ENCODE assay signal across 7 cellular contexts in genomic region chr17:18361837-18362380, GRCh38. TPM values are rescaled to one million over a fixed set of nuclear protein-coding genes. Genes with fewer than 3 reads are reported as not detected.
DNase-seq lines count a peak whose midpoint lies in the region; ATAC-seq and TF ChIP-seq lines count a peak whose summit lies in the region.

No MANE protein-coding gene starts in this region.

- RAD21 ChIA-PET in HCT116 (lab: Charles Lee; ENCODE audit: low non-redundant PET in 1 of 2, low total read pairs in 2 of 2, uncharacterized antibody in 2 of 2, unreplicated experiment in 2 of 2): no interaction called here

- TF ChIP-seq POLR2A in HCT116 (IDR thresholded peaks at IDR 0.05; ENCODE audit: borderline replicate concordance, extremely low read depth, insufficient read depth, insufficient read length): no peak

- TF ChIP-seq CTCF in HCT116 (IDR thresholded peaks at IDR 0.05 in 2 of 3, conservative IDR thresholded peaks at IDR 0.05 in 1 of 3; ENCODE audit: borderline replicate concordance in 1 of 3, insufficient read depth in 1 of 3, low read depth in 2 of 3, low read length in 2 of 3): no peak
- TF ChIP-seq CTCF in VCaP (conservative IDR thresholded peaks at IDR 0.05): no peak

- H3K36me3 Mint-ChIP-seq in stimulated activated effector memory CD8-positive, alpha-beta T cell treated with anti-CD3 and anti-CD28 coated beads, Interleukin-12 subunit alpha, Interleukin-12 subunit beta, amount 100 ng/mL, for 72 hours: peaks cover 34% of the 10 kb centered on the region

- H2AFZ ChIP-seq in HCT116 (ENCODE audit: low read depth, low read length, poor library complexity, severe bottlenecking): no peak overlapping the region

- ATAC-seq in HCT116 (no peak), HG02571 (IDR thresholded peaks at IDR 0.05; ENCODE audit: unreplicated experiment) (no peak)
- ATAC-seq in stimulated activated effector memory CD8-positive, alpha-beta T cell treated with anti-CD3 and anti-CD28 coated beads, Interleukin-12 subunit alpha, Interleukin-12 subunit beta, amount 100 ng/mL, for 72 hours: no peak

- no peaks in the 10 kb centered on the region for H3K9me3 Mint-ChIP-seq in stimulated activated effector memory CD8-positive, alpha-beta T cell treated with anti-CD3 and anti-CD28 coated beads, Interleukin-12 subunit alpha, Interleukin-12 subunit beta, amount 100 ng/mL, for 72 hours

- H3K4me3 Mint-ChIP-seq in stimulated activated effector memory CD8-positive, alpha-beta T cell treated with anti-CD3 and anti-CD28 coated beads, Interleukin-12 subunit alpha, Interleukin-12 subunit beta, amount 100 ng/mL, for 72 hours: peak overlapping the region; percentile 85

- no peaks in the 10 kb centered on the region for H3K9me3 ChIP-seq in HCT116 (ENCODE audit: control insufficient read depth in 1 of 2, insufficient read depth in 1 of 2, low read depth in 1 of 2, low read length in 2 of 2)

- peaks cover 0 to 7% of the 10 kb centered on the region in 2 experiments; a peak in 1 of 4 replicates for H3K36me3 ChIP-seq in HCT116 (ENCODE audit: control insufficient read depth in 1 of 2, insufficient read depth in 2 of 2, low read length in 2 of 2)

- H3K4me1 Mint-ChIP-seq in stimulated activated effector memory CD8-positive, alpha-beta T cell treated with anti-CD3 and anti-CD28 coated beads, Interleukin-12 subunit alpha, Interleukin-12 subunit beta, amount 100 ng/mL, for 72 hours: peaks cover 14% of the 10 kb centered on the region

- H3K4me3 ChIP-seq in HCT116 (replicated peaks in 1 of 2; ENCODE audit: low read depth in 1 of 2, low read length in 2 of 2): peak overlapping the region; percentile 87 to 97

- no peaks in the 10 kb centered on the region for H3K27me3 ChIP-seq in HCT116 (ENCODE audit: insufficient read depth, low read length)

- peaks cover 42% of the 10 kb centered on the region for H3K79me2 ChIP-seq in HCT116 (ENCODE audit: insufficient read depth, low read length)

- intact Hi-C loops in HCT116 (cut with micrococcal nuclease): no loop called here

- peak overlapping the region; percentile 81 for H3K4me2 ChIP-seq in HCT116 (ENCODE audit: low read length)

- peaks cover 8 to 10% of the 10 kb centered on the region in 2 experiments for H3K4me1 ChIP-seq in HCT116 (ENCODE audit: control insufficient read depth in 1 of 2, insufficient read depth in 2 of 2, low read length in 2 of 2)

- TF ChIP-seq RAD21 in HCT116 (IDR thresholded peaks at IDR 0.05; ENCODE audit: low read depth): no peak

- no peak overlapping the region for H3K27ac Mint-ChIP-seq in stimulated activated effector memory CD8-positive, alpha-beta T cell treated with anti-CD3 and anti-CD28 coated beads, Interleukin-12 subunit alpha, Interleukin-12 subunit beta, amount 100 ng/mL, for 72 hours

- no peak for DNase-seq in HCT116 (ENCODE audit: low read depth, low spot score)
- peak; percentile 50 for DNase-seq in globus pallidus (ENCODE audit: low spot score)
- DNase-seq in stimulated activated effector memory CD8-positive, alpha-beta T cell treated with anti-CD3 and anti-CD28 coated beads, Interleukin-12 subunit alpha, Interleukin-12 subunit beta, amount 100 ng/mL, for 72 hours (ENCODE audit: low spot score in 2 of 2): no peak
- DNase-seq in hepatic stellate cell (ENCODE audit: low spot score): no peak
- no peak for DNase-seq in AG08395 (ENCODE audit: low spot score)

- H3K9ac ChIP-seq in HCT116 (ENCODE audit: low read length): peak overlapping the region; percentile 84

- no TSS peak for BruUV-seq in HCT116 (replicated peaks; lab: Mats Ljungman, UMichigan)

- CTCF ChIA-PET in HCT116 (lab: Charles Lee): no interaction called here

- H4K20me1 ChIP-seq in HCT116 (ENCODE audit: insufficient read depth): no peaks in the 10 kb centered on the region

- peak overlapping the region; percentile 86; the same call in 1 of the 2 replicates for H3K27ac ChIP-seq in HCT116 (ENCODE audit: low read depth, low read length)
- peak overlapping the region; percentile 89 for H3K27ac ChIP-seq in VCaP

- POLR2A ChIA-PET in HCT116 (lab: Charles Lee): no interaction called here

- no peaks in the 10 kb centered on the region for H3K9me2 ChIP-seq in HCT116 (ENCODE audit: insufficient read depth)

TF ChIP-seq in HCT116, 20 proteins besides CTCF, POLR2A, EP300 and RAD21:
- no peak for TF ChIP-seq YY1 (IDR thresholded peaks at IDR 0.05; ENCODE audit: extremely low read depth, insufficient replicate concordance, low read depth, low read length)
- TF ChIP-seq ELF1 (IDR thresholded peaks at IDR 0.05; ENCODE audit: borderline replicate concordance, low read depth): no peak
- no peak for TF ChIP-seq TCF7L2 (IDR thresholded peaks at IDR 0.05; ENCODE audit: borderline replicate concordance, extremely low read depth, insufficient read depth, insufficient read length)
- TF ChIP-seq SRF (IDR thresholded peaks at IDR 0.05; ENCODE audit: low read depth): no peak
- TF ChIP-seq EZH2phosphoT487 (IDR thresholded peaks at IDR 0.05; ENCODE audit: borderline replicate concordance): no peak
- TF ChIP-seq CBX3 (IDR thresholded peaks at IDR 0.05; ENCODE audit: low read depth): no peak
- TF ChIP-seq EGR1 (IDR thresholded peaks at IDR 0.05; ENCODE audit: low read depth): no peak
- no peak for TF ChIP-seq ATF3 (IDR thresholded peaks at IDR 0.05)
- no peak for TF ChIP-seq FOSL1 (IDR thresholded peaks at IDR 0.05; ENCODE audit: low read depth)
- TF ChIP-seq SIN3A (IDR thresholded peaks at IDR 0.05; ENCODE audit: low read depth): no peak
- TF ChIP-seq JUND (IDR thresholded peaks at IDR 0.05): no peak
- TF ChIP-seq ZNF274 (IDR thresholded peaks at IDR 0.05; ENCODE audit: low read depth, low read length): no peak
- TF ChIP-seq ZFX (IDR thresholded peaks at IDR 0.05): no peak
- TF ChIP-seq MAX (IDR thresholded peaks at IDR 0.05): no peak
- no peak for TF ChIP-seq POLR2AphosphoS5 (IDR thresholded peaks at IDR 0.05; ENCODE audit: low read depth, low read length)
- TF ChIP-seq ZBTB33 (IDR thresholded peaks at IDR 0.05; ENCODE audit: extremely low read depth, insufficient replicate concordance, low read length): no peak
- TF ChIP-seq CEBPB (IDR thresholded peaks at IDR 0.05; ENCODE audit: low read depth): no peak
- no peak for TF ChIP-seq EZH2 (IDR thresholded peaks at IDR 0.05)
- no peak for TF ChIP-seq REST (IDR thresholded peaks at IDR 0.05; ENCODE audit: low read depth)

RNA-seq across cellular contexts. Expression of gene SHMT1, which starts 1.4 kb away (rescaled TPM):
- total RNA-seq in HCT116 (2021; ENCODE audit: unreplicated experiment): 46.5 TPM
- polyA plus RNA-seq in HCT116 (2012): 32.3 and 34.4 TPM in 2 replicates

RNA-seq across cellular contexts. Expression of gene EVPLL, which starts 15.7 kb away (rescaled TPM):
- not detected for total RNA-seq in HCT116 (2021; ENCODE audit: unreplicated experiment)
- polyA plus RNA-seq in HCT116 (2012): not detected in 2 replicates

RNA-seq across cellular contexts. Expression of gene SMCR8, which starts 46.8 kb away (rescaled TPM):
- 12.7 TPM for total RNA-seq in HCT116 (2021; ENCODE audit: unreplicated experiment)
- 6.7 and 7.2 TPM in 2 replicates for polyA plus RNA-seq in HCT116 (2012)

RNA-seq across cellular contexts. Expression of gene TOP3A, which starts 47.1 kb away (rescaled TPM):
- 48.8 TPM for total RNA-seq in HCT116 (2021; ENCODE audit: unreplicated experiment)
- polyA plus RNA-seq in HCT116 (2012): 17.7 and 24.2 TPM in 2 replicates
